25 cellular contexts compared by ENCODE assay signal in genomic region chr1:193799371-193799770, GRCh38.
"Had no signal": no experiment of that assay in that cellular context is flagged by ENCODE, and none has a peak within 500 bp of the region (broad histone marks: within the 10 kb centered on the region; RNA-seq: fewer than 3 reads in every experiment).

No MANE protein-coding gene starts in this region.

- H3K9me3 ChIP-seq: ascending aorta, breast epithelium, esophagus muscularis mucosa, gastrocnemius medialis had no signal

- ATAC-seq: activated CD8-positive, alpha-beta memory T cell treated with anti-CD3 and anti-CD28 coated beads, Interleukin-2, amount 10 ng/mL, durations not matched to agents 7 days and 5 days; activated CD8-positive, alpha-beta T cell treated with anti-CD3 and anti-CD28 coated beads, Interleukin-2, amount 10 ng/mL, durations not matched to agents 7 days and 5 days; effector memory CD8-positive, alpha-beta T cell; gastrocnemius medialis; T-helper 17 cell had no signal

- H3K4me1 ChIP-seq: ascending aorta, breast epithelium, esophagus muscularis mucosa, foreskin keratinocyte, gastrocnemius medialis had no signal

- H3K27ac ChIP-seq: ascending aorta, breast epithelium, cardiac muscle cell, coronary artery, esophagus muscularis mucosa, foreskin keratinocyte, gastrocnemius medialis had no signal

- H3K36me3 ChIP-seq: ascending aorta, breast epithelium, cardiac muscle cell, esophagus muscularis mucosa, gastrocnemius medialis had no signal

- H3K27me3 ChIP-seq: ascending aorta, breast epithelium, cardiac muscle cell, esophagus muscularis mucosa, foreskin keratinocyte, gastrocnemius medialis had no signal

- H3K4me3 ChIP-seq: ascending aorta, breast epithelium, cardiac muscle cell, coronary artery, esophagus muscularis mucosa, gastrocnemius medialis had no signal

- DNase-seq: activated CD4-positive, alpha-beta memory T cell treated with anti-CD3 and anti-CD28 coated beads for 36 hours; activated CD4-positive, alpha-beta T cell treated with anti-CD3 and anti-CD28 coated beads, Interleukin-2, amount 10 ng/mL, durations not matched to agents 24 days and 14 days; activated CD4-positive, CD25-positive, alpha-beta regulatory T cell; activated CD4-positive, CD25-positive, alpha-beta regulatory T cell treated with anti-CD3 and anti-CD28 coated beads, Interleukin-2, amount 50 U/mL, for 72 hours; activated CD8-positive, alpha-beta memory T cell treated with anti-CD3 and anti-CD28 coated beads, Interleukin-2, amount 10 ng/mL, durations not matched to agents 7 days and 5 days; activated CD8-positive, alpha-beta memory T cell treated with anti-CD3 and anti-CD28 coated beads, Interleukin-2, amount 50 U/mL, for 4 hours; activated CD8-positive, alpha-beta T cell treated with anti-CD3 and anti-CD28 coated beads, Interleukin-2, amount 10 ng/mL, durations not matched to agents 7 days and 5 days; activated gamma-delta T cell; activated naive CD4-positive, alpha-beta T cell; activated naive CD4-positive, alpha-beta T cell treated with anti-CD3 and anti-CD28 coated beads, Interleukin-2, amount 10 ng/mL, durations not matched to agents 7 days and 5 days; activated naive CD8-positive, alpha-beta T cell treated with anti-CD3 and anti-CD28 coated beads, Interleukin-2, amount 10 ng/mL, durations not matched to agents 7 days and 5 days; activated T-cell treated with anti-CD3 and anti-CD28 coated beads, Interleukin-2, amount 50 U/mL, for 1 hour; activated T-cell treated with anti-CD3 and anti-CD28 coated beads, Interleukin-2, amount 50 U/mL, for 48 hours; dermis blood vessel endothelial cell; effector CD4-positive, alpha-beta T cell; effector memory CD8-positive, alpha-beta T cell; gastrocnemius medialis; glutamatergic neuron; T-helper 17 cell had no signal
